Comparison of ENCODE assay signal across 20 cellular contexts in genomic region chr18:47990981-47991380, GRCh38.
"Had no signal": no experiment of that assay in that cellular context is flagged by ENCODE, and none has a peak within 500 bp of the region (broad histone marks: within the 10 kb centered on the region; RNA-seq: fewer than 3 reads in every experiment).

No MANE protein-coding gene starts in this region.

- H3K36me3 ChIP-seq: ascending aorta, colonic mucosa, lower lobe of right lung, pancreas, sigmoid colon, spleen, thyroid gland had no signal

- H3K27ac Mint-ChIP-seq: activated naive CD4-positive, alpha-beta T cell treated with anti-CD3 and anti-CD28 coated beads, Interleukin-2, amount 50 U/mL, for 24 hours; activated T-cell treated with anti-CD3 and anti-CD28 coated beads, Interleukin-2, amount 50 U/mL, for 72 hours; naive thymus-derived CD8-positive, alpha-beta T cell had no signal

- H3K4me1 Mint-ChIP-seq: activated naive CD4-positive, alpha-beta T cell treated with anti-CD3 and anti-CD28 coated beads, Interleukin-2, amount 50 U/mL, for 24 hours; central memory CD8-positive, alpha-beta T cell had no signal

- H3K27ac ChIP-seq: ascending aorta, colonic mucosa, foreskin keratinocyte, lower lobe of right lung, pancreas, sigmoid colon, spleen, thyroid gland had no signal

- H3K9me3 Mint-ChIP-seq: activated naive CD4-positive, alpha-beta T cell treated with anti-CD3 and anti-CD28 coated beads, Interleukin-2, amount 50 U/mL, for 24 hours; activated T-cell treated with anti-CD3 and anti-CD28 coated beads, Interleukin-2, amount 50 U/mL, for 72 hours; central memory CD8-positive, alpha-beta T cell had no signal

- H3K27me3 ChIP-seq: ascending aorta, colonic mucosa, pancreas, sigmoid colon, thyroid gland had no signal

- DNase-seq: activated CD4-positive, alpha-beta T cell treated with anti-CD3 and anti-CD28 coated beads, Interleukin-2, amount 50 U/mL, for 1 hour; activated effector memory CD4-positive, alpha-beta T cell treated with anti-CD3 and anti-CD28 coated beads, Interleukin-2, amount 50 U/mL, for 16 hours; activated T-cell treated with anti-CD3 and anti-CD28 coated beads, Interleukin-2, amount 50 U/mL, for 72 hours; colonic mucosa; foreskin keratinocyte; hippocampal formation; left cardiac atrium; lower lobe of right lung; naive thymus-derived CD8-positive, alpha-beta T cell; pancreas; sigmoid colon; spleen; stimulated activated CD4-positive, alpha-beta T cell treated with anti-CD3 and anti-CD28 coated beads, Interleukin-4, amount 100 ng/mL, for 4 hours; stimulated activated naive CD4-positive, alpha-beta T cell; thyroid gland had no signal

- H3K9me3 ChIP-seq: ascending aorta, colonic mucosa, lower lobe of right lung, pancreas, sigmoid colon, spleen, thyroid gland had no signal

- H3K4me3 Mint-ChIP-seq: activated naive CD4-positive, alpha-beta T cell treated with anti-CD3 and anti-CD28 coated beads, Interleukin-2, amount 50 U/mL, for 24 hours; activated T-cell treated with anti-CD3 and anti-CD28 coated beads, Interleukin-2, amount 50 U/mL, for 72 hours; central memory CD8-positive, alpha-beta T cell; naive thymus-derived CD8-positive, alpha-beta T cell had no signal

- H3K4me1 ChIP-seq: ascending aorta, colonic mucosa, foreskin keratinocyte, lower lobe of right lung, pancreas, sigmoid colon, thyroid gland had no signal

- H3K4me3 ChIP-seq: ascending aorta, colonic mucosa, lower lobe of right lung, pancreas, sigmoid colon, spleen, thyroid gland had no signal

- H3K27me3 Mint-ChIP-seq: activated naive CD4-positive, alpha-beta T cell treated with anti-CD3 and anti-CD28 coated beads, Interleukin-2, amount 50 U/mL, for 24 hours had no signal

- ATAC-seq: activated CD4-positive, CD25-positive, alpha-beta regulatory T cell treated with anti-CD3 and anti-CD28 coated beads, Interleukin-2, amount 50 U/mL, for 24 hours; activated T-cell treated with anti-CD3 and anti-CD28 coated beads, Interleukin-2, amount 50 U/mL, for 72 hours; foreskin keratinocyte; left cardiac atrium; lower lobe of right lung; naive thymus-derived CD8-positive, alpha-beta T cell; pancreas had no signal

- FAIRE-seq: islet of Langerhans, pancreas had no signal

- H3K36me3 Mint-ChIP-seq: activated naive CD4-positive, alpha-beta T cell treated with anti-CD3 and anti-CD28 coated beads, Interleukin-2, amount 50 U/mL, for 24 hours had no signal
